In genomic region chr7:43922726-43923125, GRCh38 we compare ENCODE assay signal across 22 cellular contexts.
"Had no signal": no experiment of that assay in that cellular context is flagged by ENCODE, and none has a peak within 500 bp of the region (broad histone marks: within the 10 kb centered on the region; RNA-seq: fewer than 3 reads in every experiment).

No MANE protein-coding gene starts in this region.

- H3K9me3 ChIP-seq: SJSA1 had no signal

- H3K27ac ChIP-seq: HL-60, SJSA1, SK-N-MC had no signal

- FAIRE-seq: HTR-8/SVneo, RCC 7860 had no signal

- H3K9me3 Mint-ChIP-seq: IgD-negative memory B cell had no signal

- H3K27me3 ChIP-seq: SJSA1 had no signal

- H3K36me3 Mint-ChIP-seq: IgD-negative memory B cell had no signal

- H3K4me3 ChIP-seq: SJSA1, SK-N-MC had no signal

- H3K27me3 Mint-ChIP-seq: IgD-negative memory B cell had no signal

- DNase-seq: KBM-7, NCI-H1092, NCI-H1105 treated with DMSO at 0.1 percent for 48 hours, NCI-H1417 treated with DMSO at 0.1 percent for 48 hours, NCI-H146, NCI-H1694 treated with DMSO at 0.1 percent for 48 hours, NCI-H1930, NCI-H2081, NCI-H2107, NCI-H2227 treated with DMSO at 0.1 percent for 48 hours, NCI-H524 treated with DMSO at 0.1 percent for 48 hours, NCI-H69, NCI-H774, Right ventricle myocardium superior, RPMI8226, SIG-M5 had no signal

- H3K36me3 ChIP-seq: SJSA1 had no signal
